In genomic region chr9:105608685-105609598, GRCh38 we compare ENCODE assay signal across 8 cellular contexts. TPM values are rescaled to one million over a fixed set of nuclear protein-coding genes. Genes with fewer than 3 reads are reported as not detected.
DNase-seq lines count a peak whose midpoint lies in the region; ATAC-seq and TF ChIP-seq lines count a peak whose summit lies in the region.

No MANE protein-coding gene starts in this region.

- H3K36me3 Mint-ChIP-seq in activated CD4-positive, alpha-beta T cell treated with anti-CD3 and anti-CD28 coated beads for 36 hours (ENCODE audit: low read depth) = peaks cover 19% of the 10 kb centered on the region

- no peaks in the 10 kb centered on the region for H3K4me1 Mint-ChIP-seq in activated CD4-positive, alpha-beta T cell treated with anti-CD3 and anti-CD28 coated beads for 36 hours

- H3K4me3 Mint-ChIP-seq in activated CD4-positive, alpha-beta T cell treated with anti-CD3 and anti-CD28 coated beads for 36 hours = no peak overlapping the region

- no peak for DNase-seq in activated CD4-positive, alpha-beta T cell treated with anti-CD3 and anti-CD28 coated beads for 36 hours
- no peak for DNase-seq in activated CD4-positive, alpha-beta T cell treated with anti-CD3 and anti-CD28 coated beads for 1 hour
- DNase-seq in H4 (ENCODE audit: low spot score) = peak; percentile 39
- peak; percentile 46 for DNase-seq in MV-4-11 (lab: John Stamatoyannopoulos, UW)
- peak; percentile 29 for DNase-seq in SK-N-DZ (ENCODE audit: low spot score)
- DNase-seq in foreskin fibroblast = peak; percentile 4 to 59
- DNase-seq in renal cortical epithelial cell (ENCODE audit: low read depth) = peak; percentile 66
- no peak for DNase-seq in posterior cingulate gyrus

- H3K4me3 ChIP-seq in foreskin fibroblast (ENCODE audit: low read depth in 1 of 2, low read length in 2 of 2) = no peak overlapping the region

- no peak overlapping the region for H3K27ac Mint-ChIP-seq in activated CD4-positive, alpha-beta T cell treated with anti-CD3 and anti-CD28 coated beads for 36 hours

- H3K27me3 Mint-ChIP-seq in activated CD4-positive, alpha-beta T cell treated with anti-CD3 and anti-CD28 coated beads for 36 hours = no peaks in the 10 kb centered on the region

- no peaks in the 10 kb centered on the region for H3K9me3 Mint-ChIP-seq in activated CD4-positive, alpha-beta T cell treated with anti-CD3 and anti-CD28 coated beads for 36 hours (ENCODE audit: low read depth)

- TF ChIP-seq CTCF in foreskin fibroblast (IDR thresholded peaks at IDR 0.05; ENCODE audit: low read depth, low read length) = peak; percentile 25

- intact Hi-C loops in activated CD4-positive, alpha-beta T cell treated with anti-CD3 and anti-CD28 coated beads for 36 hours (cut with DNase I, micrococcal nuclease) = loop anchor here (1.0 to 5.0 kb wide), 4 partner anchors 109 to 273 kb away; no protein-coding TSS in a partner anchor
- intact Hi-C loops in posterior cingulate gyrus (cut with DNase I) = no loop called here

- ATAC-seq in activated CD4-positive, alpha-beta T cell treated with anti-CD3 and anti-CD28 coated beads for 36 hours = peak; percentile 51

- CTCF ChIA-PET in activated CD4-positive, alpha-beta T cell treated with anti-CD3 and anti-CD28 coated beads for 36 hours (lab: Charles Lee) = interaction anchor here (0.9 to 1.7 kb wide), 7 partner anchors 13 to 748 kb away, joined by 3 to 10 read pairs (median 5); no protein-coding TSS in a partner anchor

- POLR2A ChIA-PET in activated CD4-positive, alpha-beta T cell treated with anti-CD3 and anti-CD28 coated beads for 36 hours (lab: Charles Lee) = no interaction called here

RNA-seq across cellular contexts. Expression of gene FKTN, which starts 51.0 kb away (rescaled TPM):
- total RNA-seq in activated CD4-positive, alpha-beta T cell treated with anti-CD3 and anti-CD28 coated beads for 36 hours = 10 to 100 TPM; 12.1 to 16.0 TPM
- total RNA-seq in H4 (2014; rRNA removed; shearing (Covaris generic)) = 11.9 and 31.2 TPM in 2 replicates
- 12.5 and 46.2 TPM in 2 replicates for polyA plus RNA-seq in SK-N-DZ (2014; cell fraction: cytosol; rRNA removed)
- polyA plus RNA-seq in SK-N-DZ (2014; cell fraction: nucleus; rRNA removed) = 11.4 and 16.6 TPM in 2 replicates
- total RNA-seq in renal cortical epithelial cell = 32.6 and 38.2 TPM in 2 replicates

RNA-seq across cellular contexts. Expression of gene TAL2, which starts 53.3 kb away (rescaled TPM):
- total RNA-seq in activated CD4-positive, alpha-beta T cell treated with anti-CD3 and anti-CD28 coated beads for 36 hours = not detected
- 0.15 TPM in 1 of 2 replicates, not detected in the other for total RNA-seq in H4 (2014; rRNA removed; shearing (Covaris generic))
- not detected in 2 replicates for polyA plus RNA-seq in SK-N-DZ (2014; cell fraction: cytosol; rRNA removed)
- polyA plus RNA-seq in SK-N-DZ (2014; cell fraction: nucleus; rRNA removed) = not detected in 2 replicates
- 0.30 TPM in 1 of 2 replicates, not detected in the other for total RNA-seq in renal cortical epithelial cell

Comparison
In these comparisons a context has a peak if more than half of its experiments do, and no peak if none do; other contexts are left out.
1. DNase-seq: peak in H4 (single experiment), MV-4-11 (single experiment), SK-N-DZ (single experiment), foreskin fibroblast (2 of 2) and renal cortical epithelial cell (single experiment); none in activated CD4-positive, alpha-beta T cell treated with anti-CD3 and anti-CD28 coated beads for 36 hours (single experiment), activated CD4-positive, alpha-beta T cell treated with anti-CD3 and anti-CD28 coated beads for 1 hour (single experiment) and posterior cingulate gyrus (0 of 10).